Comparison of ENCODE assay signal across 1 cellular context in genomic region chr16:76428858-76429257, GRCh38.
TF ChIP-seq lines count a peak whose summit lies in the region.

No MANE protein-coding gene starts in this region.

TF ChIP-seq in HepG2, 621 proteins besides CTCF, POLR2A, EP300 and RAD21 (continued from another document and continues in another):
- TF ChIP-seq ZNF609 (CRISPR knock-in tag; IDR thresholded peaks at IDR 0.05; ENCODE audit: borderline replicate concordance) (no peak), ZNF687 (CRISPR knock-in tag; IDR thresholded peaks at IDR 0.05) (no peak), ZBTB33 (CRISPR knock-in tag; IDR thresholded peaks at IDR 0.05) (no peak), NAIF1 (CRISPR knock-in tag; IDR thresholded peaks at IDR 0.05; ENCODE audit: borderline replicate concordance) (no peak), SETDB1 (CRISPR knock-in tag; IDR thresholded peaks at IDR 0.05; ENCODE audit: borderline replicate concordance) (no peak), E2F1 (CRISPR knock-in tag; IDR thresholded peaks at IDR 0.05) (no peak), SKI (IDR thresholded peaks at IDR 0.05; ENCODE audit: partially characterized antibody) (no peak), FOXK1 (CRISPR knock-in tag; IDR thresholded peaks at IDR 0.05; ENCODE audit: borderline replicate concordance, low read depth) (peak; percentile 24; the same call in 1 of the 2 replicates), ZNF776 (CRISPR knock-in tag; IDR thresholded peaks at IDR 0.05) (no peak), RBFOX2 (IDR thresholded peaks at IDR 0.05; ENCODE audit: low read depth, low read length) (no peak), TSC22D2 (CRISPR knock-in tag; IDR thresholded peaks at IDR 0.05; ENCODE audit: borderline replicate concordance) (no peak), TAF1 (CRISPR knock-in tag; IDR thresholded peaks at IDR 0.05) (no peak), CBX5 (CRISPR knock-in tag; IDR thresholded peaks at IDR 0.05; ENCODE audit: borderline replicate concordance) (no peak), SCMH1 (CRISPR knock-in tag; IDR thresholded peaks at IDR 0.05; ENCODE audit: borderline replicate concordance) (no peak), REST (IDR thresholded peaks at IDR 0.05; ENCODE audit: borderline replicate concordance in 1 of 2, low read depth in 1 of 2, low read length in 2 of 2) (no peak), ZNF207 (IDR thresholded peaks at IDR 0.05; ENCODE audit: borderline replicate concordance) (no peak), PHF21A (CRISPR knock-in tag; IDR thresholded peaks at IDR 0.05) (no peak), ZNF775 (CRISPR knock-in tag; IDR thresholded peaks at IDR 0.05; ENCODE audit: borderline replicate concordance) (no peak), BCL3 (CRISPR knock-in tag; IDR thresholded peaks at IDR 0.05) (no peak), HDAC1 (CRISPR knock-in tag; IDR thresholded peaks at IDR 0.05) (no peak), ZNF512 (CRISPR knock-in tag; IDR thresholded peaks at IDR 0.05) (no peak), BRF2 (CRISPR knock-in tag; IDR thresholded peaks at IDR 0.05) (no peak), BATF2 (CRISPR knock-in tag; IDR thresholded peaks at IDR 0.05) (no peak), ZSCAN12 (CRISPR knock-in tag; IDR thresholded peaks at IDR 0.05) (no peak), ZNF232 (CRISPR knock-in tag; IDR thresholded peaks at IDR 0.05; ENCODE audit: borderline replicate concordance) (no peak), NFATC3 (CRISPR knock-in tag; IDR thresholded peaks at IDR 0.05) (no peak), ZKSCAN5 (CRISPR knock-in tag; IDR thresholded peaks at IDR 0.05) (no peak), PRDM10 (CRISPR knock-in tag; IDR thresholded peaks at IDR 0.05; ENCODE audit: low read depth) (no peak)
